In genomic region chr3:14623569-14624051, GRCh38 we compare ENCODE assay signal across 18 cellular contexts. TPM values are rescaled to one million over a fixed set of nuclear protein-coding genes. Genes with fewer than 3 reads are reported as not detected.
DNase-seq lines count a peak whose midpoint lies in the region; ATAC-seq and TF ChIP-seq lines count a peak whose summit lies in the region.
"Had no signal": no experiment of that assay in that cellular context is flagged by ENCODE, and none has a peak within 500 bp of the region (broad histone marks: within the 10 kb centered on the region; RNA-seq: fewer than 3 reads in every experiment).

No MANE protein-coding gene starts in this region.

- TF ChIP-seq CTCF in HEK293 (tag by site-specific recombination; IDR thresholded peaks at IDR 0.05) (no peak), heart right ventricle (IDR thresholded peaks at IDR 0.05) (no peak)

- H3K4me1 ChIP-seq in HEK293 (ENCODE audit: control insufficient read depth, insufficient read depth, low read length) (no peaks in the 10 kb centered on the region), heart right ventricle (peaks cover 0 to 11% (median 4%) of the 10 kb centered on the region in 9 donors)
- H3K4me1 ChIP-seq: BE2C had no signal

- DNase-seq in NCI-H1694 treated with DMSO at 0.1 percent for 48 hours (lab: John Stamatoyannopoulos, UW) (peak; percentile 75), heart right ventricle (no peak), pons (ENCODE audit: low spot score) (peak; percentile 19), middle frontal gyrus (ENCODE audit: extremely low spot score, low spot score) (no peak)
- no peak for DNase-seq in stimulated activated CD4-positive, alpha-beta T cell treated with anti-CD3 and anti-CD28 coated beads, Interleukin-2, amount 100 ng/mL, for 24 hours
- no peak for DNase-seq in effector CD8-positive, alpha-beta T cell (lab: John Stamatoyannopoulos, UW)
- DNase-seq: BE2C; CD4-positive, alpha-beta T cell; Karpas-422; NCI-H1105; NCI-H187 treated with DMSO at 0.1 percent for 48 hours; NCI-H2171; NCI-H774 had no signal

- no peaks in the 10 kb centered on the region for H3K36me3 ChIP-seq in HEK293 (ENCODE audit: control insufficient read depth in 2 of 2, insufficient read depth in 1 of 2, low read length in 2 of 2)
- H3K36me3 ChIP-seq in heart right ventricle = no peaks in the 10 kb centered on the region
- H3K36me3 ChIP-seq: BE2C had no signal

- ATAC-seq in heart right ventricle = peak in 7 of 8 donors; percentile 39 to 80 (median 60)
- ATAC-seq in GM21723 (IDR thresholded peaks at IDR 0.05; ENCODE audit: unreplicated experiment) = no peak

- 33 to 38% methylated on average over 4 of the region's 4 CpGs for WGBS in heart right ventricle, 2 donors

- intact Hi-C loops in heart right ventricle (cut with DNase I) = no loop called here

- H3K9me3 ChIP-seq in HEK293 (ENCODE audit: control insufficient read depth, insufficient read depth, low read depth, low read length) = no peaks in the 10 kb centered on the region
- peaks cover 0 to 9% (median 0%) of the 10 kb centered on the region in 11 donors for H3K9me3 ChIP-seq in heart right ventricle
- H3K9me3 ChIP-seq: BE2C had no signal

- H3K4me3 ChIP-seq in HEK293 (ENCODE audit: low read depth, low read length) = no peak overlapping the region
- H3K4me3 ChIP-seq in heart right ventricle = no peak overlapping the region
- H3K4me3 ChIP-seq: SK-N-MC had no signal

- H3K27me3 ChIP-seq in heart right ventricle = peaks cover 0 to 5% (median 0%) of the 10 kb centered on the region in 7 donors
- H3K27me3 ChIP-seq: BE2C had no signal

- no peak overlapping the region for H3K27ac ChIP-seq in HEK293 (ENCODE audit: extremely low read depth, low read depth, low read length)
- peak overlapping the region in 2 of 10 donors; percentile 7 to 10 for H3K27ac ChIP-seq in heart right ventricle
- H3K27ac ChIP-seq: SK-N-MC had no signal

- CTCF ChIA-PET in HEK293 (lab: Yijun Ruan, JAX) = no interaction called here

- POLR2A ChIA-PET in HEK293 (lab: Yijun Ruan, JAX) = no interaction called here

TF ChIP-seq in HEK293, 187 proteins besides CTCF, POLR2A, EP300 and RAD21:
- TF ChIP-seq ZNF664 (tag by site-specific recombination; IDR thresholded peaks at IDR 0.05) (0 out of 2 replicates have a peak, but pooled peaks have one; percentile 55), ZBTB7A (tag by site-specific recombination; IDR thresholded peaks at IDR 0.05; ENCODE audit: low read depth) (no peak)

RNA-seq across cellular contexts. Expression of gene CCDC174, which starts 28.0 kb away (rescaled TPM):
- 10 to 100 TPM in 9 of 10 donors, 1 to 10 TPM in 1; 10.0 to 15.4 (median 11.6) TPM for total RNA-seq in heart right ventricle
- polyA plus RNA-seq in heart right ventricle = 10 to 100 TPM; 10.1 to 18.6 TPM

RNA-seq across cellular contexts. Expression of gene C3orf20, which starts 51.3 kb away (rescaled TPM):
- total RNA-seq in heart right ventricle = under 1 TPM in 5 of 10 donors, not detected in 5; 0.10 to 0.36 (median 0.16) TPM
- not detected for polyA plus RNA-seq in heart right ventricle
- total RNA-seq: H4, NCI-H460 had no signal

Comparison
In these comparisons a context has a peak if more than half of its experiments do, and no peak if none do; other contexts are left out.
1. DNase-seq: peak in NCI-H1694 treated with DMSO at 0.1 percent for 48 hours (single experiment) and pons (single experiment); none in heart right ventricle (0 of 2), stimulated activated CD4-positive, alpha-beta T cell treated with anti-CD3 and anti-CD28 coated beads, Interleukin-2, amount 100 ng/mL, for 24 hours (0 of 2), effector CD8-positive, alpha-beta T cell (single experiment) and middle frontal gyrus (single experiment).